Comparison of ENCODE assay signal across 9 cellular contexts in the genomic region with DNA sequence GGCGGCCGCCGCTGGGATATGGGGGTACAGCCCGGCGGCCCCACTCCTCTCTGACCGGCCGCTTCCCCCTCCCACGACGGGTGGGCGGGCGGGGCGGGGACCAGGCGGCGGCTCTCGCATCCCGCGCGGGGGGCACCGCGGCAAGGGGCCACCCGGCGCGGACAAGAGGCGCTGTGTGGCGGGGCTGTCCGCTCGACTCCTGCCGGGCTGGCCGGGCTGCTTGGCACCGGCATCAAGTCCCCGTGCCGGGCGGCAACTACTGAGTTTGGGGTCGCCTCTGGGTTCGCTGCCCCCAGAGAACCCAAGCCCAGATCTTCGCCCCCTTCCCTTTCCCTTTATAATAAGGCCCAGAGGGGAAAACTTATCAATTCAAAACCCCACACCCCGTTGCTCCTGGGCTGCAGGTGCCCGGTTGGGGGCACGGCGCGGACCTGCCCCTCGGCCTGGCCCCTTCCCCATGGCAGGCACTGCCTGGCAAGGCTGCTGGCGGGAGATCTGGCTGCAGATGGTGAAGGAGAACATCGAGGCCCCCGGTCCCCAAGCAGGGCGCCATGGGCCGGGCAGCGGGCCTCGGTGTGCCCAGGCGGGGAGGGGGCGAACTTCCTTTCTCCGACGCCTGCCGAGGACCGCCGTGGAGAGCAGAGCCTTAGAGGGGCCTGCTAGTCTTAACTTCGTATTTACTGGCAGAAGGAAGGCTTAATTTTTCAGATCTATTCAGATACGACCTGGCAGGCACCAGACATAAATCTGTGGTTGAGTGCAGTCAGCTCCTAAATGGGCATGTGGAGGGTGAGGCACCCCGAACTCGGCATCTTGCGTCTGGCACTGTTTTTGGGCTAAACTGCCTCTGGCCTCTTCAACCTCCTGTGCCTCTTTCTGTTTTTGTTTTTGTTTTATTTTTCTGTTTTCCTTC. TPM values are rescaled to one million over a fixed set of nuclear protein-coding genes. Genes with fewer than 3 reads are reported as not detected.
DNase-seq lines count a peak whose midpoint lies in the region; TF ChIP-seq lines count a peak whose summit lies in the region.
"Had no signal": no experiment of that assay in that cellular context is flagged by ENCODE, and none has a peak within 500 bp of the region (broad histone marks: within the 10 kb centered on the region; RNA-seq: fewer than 3 reads in every experiment).

No MANE protein-coding gene starts in this region.

- H3K27me3 Mint-ChIP-seq in osteocyte (ENCODE audit: unreplicated experiment) = no peaks in the 10 kb centered on the region

- H3K4me3 Mint-ChIP-seq in osteocyte (ENCODE audit: unreplicated experiment) = peak overlapping the region; percentile 68

- DNase-seq in Daoy (ENCODE audit: low read depth) (peak; percentile 38), OCI-M1 (lab: John Stamatoyannopoulos, UW) (peak; percentile 9), epithelial cell of esophagus (ENCODE audit: low read depth) (no peak), osteocyte (ENCODE audit: extremely low spot score, unreplicated experiment) (no peak), DMS153 (lab: John Stamatoyannopoulos, UW) (no peak), NCI-H1105 treated with DMSO at 0.1 percent for 48 hours (lab: John Stamatoyannopoulos, UW) (no peak), A172 (ENCODE audit: low spot score) (no peak), HK-2 (ENCODE audit: unreplicated experiment) (no peak)
- DNase-seq: naive B cell had no signal

- H3K4me3 ChIP-seq in epithelial cell of esophagus (ENCODE audit: low read length) = peak overlapping the region; percentile 45

- no peak for TF ChIP-seq CTCF in epithelial cell of esophagus (IDR thresholded peaks at IDR 0.05; ENCODE audit: insufficient read depth, low read depth, low read length, missing control alignments)
- TF ChIP-seq CTCF in osteocyte (IDR thresholded peaks at IDR 0.05) = no peak

- peaks cover 25% of the 10 kb centered on the region for H3K4me1 Mint-ChIP-seq in osteocyte (ENCODE audit: unreplicated experiment)

- H3K9me3 Mint-ChIP-seq in osteocyte (ENCODE audit: unreplicated experiment) = no peaks in the 10 kb centered on the region

- H3K36me3 Mint-ChIP-seq in osteocyte (ENCODE audit: unreplicated experiment) = no peaks in the 10 kb centered on the region
- H3K36me3 Mint-ChIP-seq: naive B cell had no signal

- peak overlapping the region; percentile 39 for H3K27ac Mint-ChIP-seq in osteocyte (ENCODE audit: unreplicated experiment)
- H3K27ac Mint-ChIP-seq: naive B cell had no signal

RNA-seq across cellular contexts. Expression of gene APBA2, which starts 0.9 kb away (rescaled TPM):
- 21.5 and 27.5 TPM in 2 replicates for total RNA-seq in Daoy (2014; rRNA removed; shearing (Covaris generic))
- total RNA-seq in osteocyte = 23.5 and 24.7 TPM in 2 replicates
- 25.7 and 34.8 TPM in 2 replicates for total RNA-seq in A172 (2014; rRNA removed; shearing (Covaris generic))

RNA-seq across cellular contexts. Expression of gene GOLGA6L7, which starts 38.2 kb away (rescaled TPM):
- total RNA-seq in Daoy (2014; rRNA removed; shearing (Covaris generic)) = not detected in 2 replicates
- not detected in 2 replicates for total RNA-seq in osteocyte
- not detected in 2 replicates for total RNA-seq in A172 (2014; rRNA removed; shearing (Covaris generic))

Comparison
In these comparisons a context has a peak if more than half of its experiments do, and no peak if none do; other contexts are left out.
1. DNase-seq: peak in Daoy (single experiment) and OCI-M1 (single experiment); none in epithelial cell of esophagus (single experiment), osteocyte (single experiment), DMS153 (single experiment), NCI-H1105 treated with DMSO at 0.1 percent for 48 hours (single experiment), A172 (single experiment) and HK-2 (single experiment).